8 cellular contexts compared by ENCODE assay signal in genomic region chrX:48539345-48540014, GRCh38. TPM values are rescaled to one million over a fixed set of nuclear protein-coding genes. Genes with fewer than 3 reads are reported as not detected.
DNase-seq lines count a peak whose midpoint lies in the region; ATAC-seq and TF ChIP-seq lines count a peak whose summit lies in the region.

TSS of gene TBC1D25 (plus strand) at chrX:48539714. CDS start at chrX:48539798, 84 bp downstream.

- peak; percentile 82 for ATAC-seq in GM21528 (IDR thresholded peaks at IDR 0.05; ENCODE audit: low FRiP score, unreplicated experiment)

- TF ChIP-seq RAD21 in Ishikawa (IDR thresholded peaks at IDR 0.05; ENCODE audit: low read depth), result no peak

- DNase-seq in DMS114 treated with DMSO at 0.1 percent for 48 hours (lab: John Stamatoyannopoulos, UW; ENCODE audit: unreplicated experiment) (peak; percentile 91), OCI-M2 (lab: John Stamatoyannopoulos, UW; ENCODE audit: unreplicated experiment) (peak; percentile 84), activated T-cell treated with anti-CD3 and anti-CD28 coated beads for 48 hours (ENCODE audit: low read depth) (peak; percentile 92), epithelial cell of prostate (ENCODE audit: low read depth, low spot score) (peak; percentile 80), mucosa of gallbladder (ENCODE audit: low spot score) (peak; percentile 97)
- peak; percentile 86 to 96 for DNase-seq in stimulated activated CD8-positive, alpha-beta memory T cell treated with anti-CD3 and anti-CD28 coated beads, Interleukin-4, amount 100 ng/mL, for 4 hours (ENCODE audit: low read depth in 2 of 2, low spot score in 1 of 2)

- no peak for TF ChIP-seq EP300 in Ishikawa (IDR thresholded peaks at IDR 0.05; ENCODE audit: borderline replicate concordance)

- peak within 1 kb of the TSS; percentile 66 for H3K27ac ChIP-seq in epithelial cell of prostate

TF ChIP-seq in Ishikawa, 13 proteins besides CTCF, POLR2A, EP300 and RAD21:
- no peak for TF ChIP-seq REST (IDR thresholded peaks at IDR 0.05; ENCODE audit: low read depth)
- TF ChIP-seq TEAD4 (IDR thresholded peaks at IDR 0.05), result no peak
- 0 out of 2 replicates have a peak, but pooled peaks have one; percentile 14 for TF ChIP-seq TCF12 (IDR thresholded peaks at IDR 0.05; ENCODE audit: low read depth)
- no peak for TF ChIP-seq TAF1 (IDR thresholded peaks at IDR 0.05; ENCODE audit: low read depth)
- no peak for TF ChIP-seq YY1 (IDR thresholded peaks at IDR 0.05; ENCODE audit: low read depth)
- TF ChIP-seq EGR1 (IDR thresholded peaks at IDR 0.05), result no peak
- 0 out of 2 replicates have a peak, but pooled peaks have one; percentile 37 for TF ChIP-seq ZBTB7A (IDR thresholded peaks at IDR 0.05; ENCODE audit: low read depth)
- TF ChIP-seq MAX (IDR thresholded peaks at IDR 0.05), result peak; percentile 39; the same call in 1 of the 2 replicates
- TF ChIP-seq CEBPB (IDR thresholded peaks at IDR 0.05), result peak; percentile 41; the same call in 1 of the 2 replicates
- no peak for TF ChIP-seq FOXM1 (IDR thresholded peaks at IDR 0.05; ENCODE audit: borderline replicate concordance, low read depth)
- TF ChIP-seq USF1 (IDR thresholded peaks at IDR 0.05), result peak; percentile 39
- TF ChIP-seq CREB1 (IDR thresholded peaks at IDR 0.05; ENCODE audit: low read depth), result peak; percentile 83
- no peak for TF ChIP-seq NFIC (IDR thresholded peaks at IDR 0.05)

RNA-seq across cellular contexts. Expression of gene TBC1D25, which starts in this region (rescaled TPM):
- total RNA-seq in mucosa of gallbladder, result 17.8 TPM

Comparison
In these comparisons a context has a peak if more than half of its experiments do, and no peak if none do; other contexts are left out.
1. Peak in every context shown above with its lines: DNase-seq, ATAC-seq and H3K27ac ChIP-seq.